ENCODE assay signal across 15 cellular contexts in the genomic region with DNA sequence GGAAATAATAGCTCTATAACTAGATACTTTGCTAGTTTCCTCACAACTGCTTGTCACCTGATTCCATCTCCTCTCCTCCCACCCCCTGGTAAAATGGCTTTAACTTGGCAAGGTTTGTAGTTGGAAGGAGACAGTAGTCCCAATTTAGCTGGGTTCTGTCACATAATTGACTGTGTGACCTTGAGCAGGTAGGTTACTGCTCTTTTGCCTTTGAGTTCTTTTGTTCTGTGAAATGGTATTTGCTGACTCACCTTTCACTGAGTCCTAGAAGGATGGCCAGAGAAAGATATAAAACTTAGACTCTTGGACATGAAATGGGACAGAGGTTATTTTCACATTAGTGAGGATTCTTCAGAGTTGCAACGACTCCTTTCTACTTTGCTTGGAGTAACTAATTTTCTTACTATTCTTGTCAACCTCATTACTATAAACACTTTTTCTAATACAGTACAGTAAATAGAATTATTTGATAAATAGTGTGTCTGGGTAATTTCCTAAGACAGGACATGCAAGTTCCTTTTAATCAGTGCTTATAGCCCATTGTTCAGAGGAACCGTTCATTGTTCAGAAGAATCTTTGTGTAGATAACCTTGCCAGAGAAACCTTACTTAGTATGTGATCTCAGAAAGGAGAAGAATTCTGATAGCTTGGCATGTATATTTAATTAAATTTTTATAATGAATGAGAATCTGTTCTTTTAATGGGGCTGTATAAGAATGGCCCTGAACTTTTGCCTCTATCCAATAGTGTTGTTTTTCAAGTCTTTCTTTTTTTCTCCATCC. TPM values are rescaled to one million over a fixed set of nuclear protein-coding genes. Genes with fewer than 3 reads are reported as not detected.
DNase-seq lines count a peak whose midpoint lies in the region; ATAC-seq, FAIRE-seq and TF ChIP-seq lines count a peak whose summit lies in the region.
"Had no signal": no experiment of that assay in that cellular context is flagged by ENCODE, and none has a peak within 500 bp of the region (broad histone marks: within the 10 kb centered on the region; RNA-seq: fewer than 3 reads in every experiment).

No MANE protein-coding gene starts in this region.

- WGBS in SK-N-SH (ENCODE audit: low lambda C conversion rate): 81% methylated on average over 2 of the region's 2 CpGs
- 43 to 58% (median 58%) methylated on average over 2 of the region's 2 CpGs for WGBS in small intestine, 3 donors

- H3K36me3 ChIP-seq in SK-N-SH (replicated peaks in 1 of 2; ENCODE audit: control insufficient read depth in 1 of 2, insufficient read depth in 2 of 2, low read length in 1 of 2): no peaks in the 10 kb centered on the region
- H3K36me3 ChIP-seq in right atrium auricular region: no peaks in the 10 kb centered on the region
- no peaks in the 10 kb centered on the region for H3K36me3 ChIP-seq in small intestine (ENCODE audit: control insufficient read depth in 2 of 2, insufficient read depth in 2 of 2, low read length in 2 of 2)
- H3K36me3 ChIP-seq: ovary had no signal

- TF ChIP-seq CTCF in SK-N-SH (IDR thresholded peaks at IDR 0.05) (no peak), right atrium auricular region (IDR thresholded peaks at IDR 0.05) (no peak)

- peaks cover 9 to 24% of the 10 kb centered on the region in 2 experiments; a peak in 3 of 4 replicates for H3K4me1 ChIP-seq in SK-N-SH (ENCODE audit: control insufficient read depth in 1 of 2, insufficient read depth in 2 of 2, low read depth in 1 of 2, low read length in 1 of 2)
- H3K4me1 ChIP-seq in right atrium auricular region: peaks cover 0 to 56% of the 10 kb centered on the region in 2 donors
- H3K4me1 ChIP-seq in small intestine (ENCODE audit: control insufficient read depth in 2 of 2, insufficient read depth in 1 of 2, low read depth in 1 of 2, low read length in 1 of 2): peaks cover 0 to 10% of the 10 kb centered on the region in 2 donors

- H3K27me3 ChIP-seq in SK-N-SH (ENCODE audit: insufficient read depth): no peaks in the 10 kb centered on the region
- no peaks in the 10 kb centered on the region for H3K27me3 ChIP-seq in right atrium auricular region
- no peaks in the 10 kb centered on the region for H3K27me3 ChIP-seq in small intestine (ENCODE audit: control insufficient read depth in 2 of 2, insufficient read depth in 2 of 2, low read length in 2 of 2)
- H3K27me3 ChIP-seq: BLaER1 treated with 17β-estradiol and CSF1 and Interleukin-3, amounts not matched to agents 10 nM and 100 nM; ovary had no signal

- peak overlapping the region; percentile 31; the same call in 1 of the 2 replicates for H3K4me2 ChIP-seq in SK-N-SH
- H3K4me2 ChIP-seq: BLaER1 treated with 17β-estradiol and CSF1 and Interleukin-3, amounts not matched to agents 10 nM and 100 nM had no signal

- FAIRE-seq in small intestine (lab: Jason Lieb, UNC): no peak

- H3K9me2 ChIP-seq in SK-N-SH: no peaks in the 10 kb centered on the region

- H3F3A ChIP-seq in SK-N-SH (replicated peaks; ENCODE audit: insufficient read depth): peaks cover 15% of the 10 kb centered on the region

- no peak overlapping the region for H2AFZ ChIP-seq in SK-N-SH (ENCODE audit: low read depth)

- H3K27ac ChIP-seq in SK-N-SH (ENCODE audit: low read depth in 2 of 2, low read length in 1 of 2) (no peak overlapping the region), right atrium auricular region (peak overlapping the region; percentile 30 to 52), small intestine (ENCODE audit: low read depth in 1 of 2, low read length in 1 of 2) (no peak overlapping the region)
- H3K27ac ChIP-seq: BLaER1 treated with 17β-estradiol and CSF1 and Interleukin-3, amounts not matched to agents 10 nM and 100 nM; ovary; WERI-Rb-1 had no signal

- POLR2A ChIA-PET in SK-N-SH (lab: Yijun Ruan, JAX): no interaction called here

- peaks cover 72% of the 10 kb centered on the region for H4K20me1 ChIP-seq in SK-N-SH (ENCODE audit: insufficient read depth)

- H3K9me3 ChIP-seq in SK-N-SH: no peaks in the 10 kb centered on the region
- no peaks in the 10 kb centered on the region for H3K9me3 ChIP-seq in right atrium auricular region
- no peaks in the 10 kb centered on the region for H3K9me3 ChIP-seq in small intestine (ENCODE audit: control insufficient read depth, low read depth)
- H3K9me3 ChIP-seq: ovary had no signal

- CTCF ChIA-PET in SK-N-SH (lab: Yijun Ruan, JAX): no interaction called here

- H3K4me3 ChIP-seq in SK-N-SH (ENCODE audit: low read depth in 2 of 2, low read length in 1 of 2) (no peak overlapping the region), right atrium auricular region (no peak overlapping the region), small intestine (ENCODE audit: low read depth in 1 of 2, low read length in 2 of 2) (no peak overlapping the region)
- H3K4me3 ChIP-seq: BLaER1 treated with 17β-estradiol and CSF1 and Interleukin-3, amounts not matched to agents 10 nM and 100 nM; ovary had no signal

- H3K9ac ChIP-seq in SK-N-SH: no peak overlapping the region
- H3K9ac ChIP-seq: BLaER1 treated with 17β-estradiol and CSF1 and Interleukin-3, amounts not matched to agents 10 nM and 100 nM had no signal

- no peak for TF ChIP-seq RAD21 in SK-N-SH (IDR thresholded peaks at IDR 0.05; ENCODE audit: low read length)

- DNase-seq in HT-29 (ENCODE audit: low spot score) (peak; percentile 47), SK-N-SH (no peak), right atrium auricular region (ENCODE audit: low spot score) (no peak), small intestine (peak; percentile 55), NAMALWA (ENCODE audit: low spot score) (no peak)
- DNase-seq: activated gamma-delta T cell; EL; NCI-H1048; ovary; stimulated activated CD4-positive, alpha-beta T cell treated with anti-CD3 and anti-CD28 coated beads, Interleukin-15, amount 100 ng/mL, for 24 hours; substantia nigra; WERI-Rb-1 had no signal

- H3K79me2 ChIP-seq in SK-N-SH (ENCODE audit: insufficient read depth): peaks cover 95% of the 10 kb centered on the region

- no peak for TF ChIP-seq EP300 in SK-N-SH (IDR thresholded peaks at IDR 0.05; ENCODE audit: borderline replicate concordance in 1 of 2, low read depth in 1 of 2, low read length in 1 of 2)

- no peak for ATAC-seq in HG03039 (IDR thresholded peaks at IDR 0.05; ENCODE audit: unreplicated experiment)
- ATAC-seq in HG03280 (IDR thresholded peaks at IDR 0.05; ENCODE audit: unreplicated experiment): no peak

TF ChIP-seq in SK-N-SH, 30 proteins besides CTCF, POLR2A, EP300 and RAD21:
- TF ChIP-seq, protein P1, sequence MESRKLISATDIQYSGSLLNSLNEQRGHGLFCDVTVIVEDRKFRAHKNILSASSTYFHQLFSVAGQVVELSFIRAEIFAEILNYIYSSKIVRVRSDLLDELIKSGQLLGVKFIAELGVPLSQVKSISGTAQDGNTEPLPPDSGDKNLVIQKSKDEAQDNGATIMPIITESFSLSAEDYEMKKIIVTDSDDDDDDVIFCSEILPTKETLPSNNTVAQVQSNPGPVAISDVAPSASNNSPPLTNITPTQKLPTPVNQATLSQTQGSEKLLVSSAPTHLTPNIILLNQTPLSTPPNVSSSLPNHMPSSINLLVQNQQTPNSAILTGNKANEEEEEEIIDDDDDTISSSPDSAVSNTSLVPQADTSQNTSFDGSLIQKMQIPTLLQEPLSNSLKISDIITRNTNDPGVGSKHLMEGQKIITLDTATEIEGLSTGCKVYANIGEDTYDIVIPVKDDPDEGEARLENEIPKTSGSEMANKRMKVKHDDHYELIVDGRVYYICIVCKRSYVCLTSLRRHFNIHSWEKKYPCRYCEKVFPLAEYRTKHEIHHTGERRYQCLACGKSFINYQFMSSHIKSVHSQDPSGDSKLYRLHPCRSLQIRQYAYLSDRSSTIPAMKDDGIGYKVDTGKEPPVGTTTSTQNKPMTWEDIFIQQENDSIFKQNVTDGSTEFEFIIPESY (IDR thresholded peaks at IDR 0.05; ENCODE audit: borderline replicate concordance, low read depth): no peak
- TF ChIP-seq TCF12 (IDR thresholded peaks at IDR 0.05) (no peak), FOSL2 (IDR thresholded peaks at IDR 0.05; ENCODE audit: borderline replicate concordance, low read depth) (peak; percentile 18; the same call in 1 of the 2 replicates), JUND (IDR thresholded peaks at IDR 0.05) (peak; percentile 15; the same call in 1 of the 2 replicates), RFX5 (IDR thresholded peaks at IDR 0.05; ENCODE audit: low read length) (no peak)

RNA-seq across cellular contexts. Expression of gene AKAP13, which starts 14.3 kb away (rescaled TPM):
- total RNA-seq in HT-29 (2014; rRNA removed; shearing (Covaris generic)): 90.3 and 108 TPM in 2 replicates
- polyA plus RNA-seq in SK-N-SH (2012; rRNA removed) (6.7 and 8.4 TPM in 2 replicates), small intestine (10 to 100 TPM; 39.4 to 71.6 (median 58.9) TPM)
- polyA plus RNA-seq in SK-N-SH (2012; cell fraction: cytosol; rRNA removed): 4.2 and 4.7 TPM in 2 replicates
- polyA plus RNA-seq in SK-N-SH (2012; cell fraction: nucleus; rRNA removed): 33.8 and 50.9 TPM in 2 replicates
- 100 to 1,000 TPM; 293 to 339 TPM for total RNA-seq in right atrium auricular region

Comparison
In these comparisons a context has a peak if more than half of its experiments do, and no peak if none do; other contexts are left out.
1. DNase-seq: peak in HT-29 (single experiment) and small intestine (single experiment); none in SK-N-SH (single experiment), right atrium auricular region (single experiment) and NAMALWA (single experiment).
2. H3K27ac ChIP-seq: peak in right atrium auricular region (2 of 2); none in SK-N-SH (0 of 2) and small intestine (0 of 2).